Comparison of ENCODE assay signal across 14 cellular contexts in the genomic region with DNA sequence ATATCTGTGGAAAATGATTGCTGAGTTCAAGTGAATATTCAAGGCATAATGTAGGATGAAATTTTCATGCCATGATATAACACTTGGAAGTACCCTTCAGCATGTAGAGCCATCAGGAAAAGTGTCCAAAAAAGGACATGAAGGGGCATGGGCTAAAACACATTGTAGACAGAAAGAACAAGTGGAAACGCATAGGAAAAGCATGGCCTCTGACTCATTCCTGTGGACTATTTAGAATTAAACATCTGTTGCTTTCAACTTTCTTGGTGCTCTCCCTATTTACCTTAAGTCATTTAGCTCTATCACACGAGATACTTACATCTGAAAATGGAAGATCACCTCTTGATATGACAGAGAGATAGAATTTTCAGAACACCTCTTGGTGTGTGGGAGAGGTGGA.
"Had no signal": no experiment of that assay in that cellular context is flagged by ENCODE, and none has a peak within 500 bp of the region (broad histone marks: within the 10 kb centered on the region; RNA-seq: fewer than 3 reads in every experiment).

No MANE protein-coding gene starts in this region.

- ATAC-seq: natural killer cell treated with Interleukin-12 subunit alpha and Interleukin-12 subunit beta and Interleukin-15 and Interleukin-18, amount 100 ng/mL, for 72 hours; sciatic nerve; T-cell had no signal

- H3K4me3 ChIP-seq: thyroid gland had no signal

- H3K4me3 Mint-ChIP-seq: activated B cell treated with CpG ODN at 0.5 μM for 24 hours; activated CD4-positive, alpha-beta memory T cell treated with anti-CD3 and anti-CD28 coated beads for 36 hours; activated naive CD8-positive, alpha-beta T cell; activated T-helper 1 cell treated with anti-CD3 and anti-CD28 coated beads, Interleukin-12 subunit alpha, Interleukin-12 subunit beta, Interleukin-2, Interleukin-4 antibody, amounts not matched to agents 30 ng/mL and 10 ng/mL and 1 ng/mL, durations not matched to agents 14 hours and 24 hours and 36 hours; natural killer cell treated with Interleukin-12 subunit alpha and Interleukin-12 subunit beta and Interleukin-15 and Interleukin-18, amount 100 ng/mL, for 72 hours; T-cell had no signal

- H3K36me3 ChIP-seq: neutrophil, thyroid gland had no signal

- H3K27ac ChIP-seq: neutrophil, thyroid gland had no signal

- H3K9me3 ChIP-seq: neutrophil, thyroid gland had no signal

- H3K27me3 ChIP-seq: neutrophil, thyroid gland had no signal

- H3K27ac Mint-ChIP-seq: activated B cell treated with CpG ODN at 0.5 μM for 24 hours; activated CD4-positive, alpha-beta memory T cell treated with anti-CD3 and anti-CD28 coated beads for 36 hours; activated naive CD8-positive, alpha-beta T cell; activated T-helper 1 cell treated with anti-CD3 and anti-CD28 coated beads, Interleukin-12 subunit alpha, Interleukin-12 subunit beta, Interleukin-2, Interleukin-4 antibody, amounts not matched to agents 30 ng/mL and 10 ng/mL and 1 ng/mL, durations not matched to agents 14 hours and 24 hours and 36 hours; natural killer cell treated with Interleukin-12 subunit alpha and Interleukin-12 subunit beta and Interleukin-15 and Interleukin-18, amount 100 ng/mL, for 72 hours; T-cell had no signal

- H3K9me3 Mint-ChIP-seq: activated B cell treated with CpG ODN at 0.5 μM for 24 hours; activated T-helper 1 cell treated with anti-CD3 and anti-CD28 coated beads, Interleukin-12 subunit alpha, Interleukin-12 subunit beta, Interleukin-2, Interleukin-4 antibody, amounts not matched to agents 30 ng/mL and 10 ng/mL and 1 ng/mL, durations not matched to agents 14 hours and 24 hours and 36 hours; T-cell had no signal

- H3K27me3 Mint-ChIP-seq: activated B cell treated with CpG ODN at 0.5 μM for 24 hours; activated CD4-positive, alpha-beta memory T cell treated with anti-CD3 and anti-CD28 coated beads for 36 hours; activated naive CD8-positive, alpha-beta T cell; natural killer cell treated with Interleukin-12 subunit alpha and Interleukin-12 subunit beta and Interleukin-15 and Interleukin-18, amount 100 ng/mL, for 72 hours; T-cell had no signal

- H3K4me1 Mint-ChIP-seq: T-cell had no signal

- H3K36me3 Mint-ChIP-seq: activated CD4-positive, alpha-beta memory T cell treated with anti-CD3 and anti-CD28 coated beads for 36 hours; activated naive CD8-positive, alpha-beta T cell; natural killer cell treated with Interleukin-12 subunit alpha and Interleukin-12 subunit beta and Interleukin-15 and Interleukin-18, amount 100 ng/mL, for 72 hours; T-cell had no signal

- DNase-seq: activated B cell treated with CpG ODN at 0.5 μM for 24 hours; activated CD4-positive, alpha-beta memory T cell treated with anti-CD3 and anti-CD28 coated beads for 36 hours; activated CD4-positive, alpha-beta T cell treated with anti-CD3 and anti-CD28 coated beads for 4 hours; activated T-cell treated with anti-CD3 and anti-CD28 coated beads for 4 hours; amniotic stem cell; caudate nucleus; stimulated activated naive CD4-positive, alpha-beta T cell treated with Interleukin-2 at 50 U/mL for 16 hours; T-cell; thyroid gland had no signal
